ENCODE assay signal across 19 cellular contexts in genomic region chr16:55672471-55672870, GRCh38. TPM values are rescaled to one million over a fixed set of nuclear protein-coding genes. Genes with fewer than 3 reads are reported as not detected.
DNase-seq lines count a peak whose midpoint lies in the region; ATAC-seq and TF ChIP-seq lines count a peak whose summit lies in the region.
"Had no signal": no experiment of that assay in that cellular context is flagged by ENCODE, and none has a peak within 500 bp of the region (broad histone marks: within the 10 kb centered on the region; RNA-seq: fewer than 3 reads in every experiment).

No MANE protein-coding gene starts in this region.

- H3K4me1 Mint-ChIP-seq in progenitor cell of endocrine pancreas (ENCODE audit: low read depth): peaks cover 7% of the 10 kb centered on the region
- H3K4me1 Mint-ChIP-seq: activated T-helper 17 cell treated with anti-CD3 and anti-CD28 coated beads, Interleukin-2, amount 50 U/mL, for 72 hours; CD4-positive, alpha-beta memory T cell; naive thymus-derived CD4-positive, alpha-beta T cell had no signal

- DNase-seq in AG08395 (ENCODE audit: low spot score) (peak; percentile 81), HT1080 (ENCODE audit: low read depth) (peak; percentile 16), fibroblast of peridontal ligament (ENCODE audit: extremely low read depth) (peak; percentile 91), mesenteric fat pad (ENCODE audit: low spot score) (peak; percentile 39), progenitor cell of endocrine pancreas (ENCODE audit: low spot score, unreplicated experiment) (no peak), NCI-H748 (lab: John Stamatoyannopoulos, UW; ENCODE audit: unreplicated experiment) (no peak), NCI-H1436 treated with DMSO at 0.1 percent for 48 hours (lab: John Stamatoyannopoulos, UW) (no peak)
- DNase-seq: CD4-positive, alpha-beta memory T cell; cerebellar nuclear complex; naive thymus-derived CD4-positive, alpha-beta T cell; NCI-H2029 treated with DMSO at 0.1 percent for 48 hours; stimulated activated CD4-positive, alpha-beta T cell treated with anti-CD3 and anti-CD28 coated beads, Interleukin-12 subunit alpha, Interleukin-12 subunit beta, amount 100 ng/mL, for 4 hours; stimulated activated naive CD4-positive, alpha-beta T cell; upper lobe of left lung had no signal

- H3K36me3 Mint-ChIP-seq in progenitor cell of endocrine pancreas (ENCODE audit: insufficient read depth): no peaks in the 10 kb centered on the region
- H3K36me3 Mint-ChIP-seq: CD4-positive, alpha-beta memory T cell; naive thymus-derived CD4-positive, alpha-beta T cell had no signal

- H3K9me3 Mint-ChIP-seq in progenitor cell of endocrine pancreas (ENCODE audit: low read depth): no peaks in the 10 kb centered on the region
- H3K9me3 Mint-ChIP-seq: activated T-helper 17 cell treated with anti-CD3 and anti-CD28 coated beads, Interleukin-2, amount 50 U/mL, for 72 hours had no signal

- H3K27me3 Mint-ChIP-seq in progenitor cell of endocrine pancreas: peaks cover 35% of the 10 kb centered on the region

- H3K27ac Mint-ChIP-seq in progenitor cell of endocrine pancreas: no peak overlapping the region
- H3K27ac Mint-ChIP-seq: activated T-helper 17 cell treated with anti-CD3 and anti-CD28 coated beads, Interleukin-2, amount 50 U/mL, for 72 hours; CD4-positive, alpha-beta memory T cell; naive thymus-derived CD4-positive, alpha-beta T cell had no signal

- ATAC-seq in GM18519 (IDR thresholded peaks at IDR 0.05; ENCODE audit: low FRiP score, unreplicated experiment): no peak
- ATAC-seq: activated T-helper 17 cell treated with anti-CD3 and anti-CD28 coated beads, Interleukin-2, amount 50 U/mL, for 72 hours; naive thymus-derived CD4-positive, alpha-beta T cell had no signal

- H3K4me3 Mint-ChIP-seq in progenitor cell of endocrine pancreas (ENCODE audit: low read depth): no peak overlapping the region
- H3K4me3 Mint-ChIP-seq: activated T-helper 17 cell treated with anti-CD3 and anti-CD28 coated beads, Interleukin-2, amount 50 U/mL, for 72 hours; CD4-positive, alpha-beta memory T cell; naive thymus-derived CD4-positive, alpha-beta T cell had no signal

- TF ChIP-seq CTCF in progenitor cell of endocrine pancreas (IDR thresholded peaks at IDR 0.05; ENCODE audit: unreplicated experiment): no peak

RNA-seq across cellular contexts. Expression of gene SLC6A2, which starts 16.7 kb away (rescaled TPM):
- not detected in 2 replicates for total RNA-seq in HT1080 (2014; rRNA removed; shearing (Covaris generic))
- polyA plus RNA-seq in HT1080 (2015; cell fraction: cytosol; rRNA removed): not detected in 2 replicates
- not detected in 2 replicates for polyA plus RNA-seq in HT1080 (2015; cell fraction: nucleus; rRNA removed)
- total RNA-seq in mesenteric fat pad (0.64 TPM), progenitor cell of endocrine pancreas (not detected in 2 replicates)
- total RNA-seq: A673; activated T-helper 17 cell treated with anti-CD3 and anti-CD28 coated beads, Interleukin-2, amount 50 U/mL, for 72 hours; CD4-positive, alpha-beta memory T cell; naive thymus-derived CD4-positive, alpha-beta T cell; NCI-H460; T-helper 2 cell treated with Interferon-gamma antibody and Interleukin-4, amounts not matched to agents 100 ng/mL and 5 ng/mL, for 36 hours had no signal
- polyA plus RNA-seq: CD4-positive, alpha-beta memory T cell; naive thymus-derived CD4-positive, alpha-beta T cell had no signal

Comparison
In these comparisons a context has a peak if more than half of its experiments do, and no peak if none do; other contexts are left out.
1. DNase-seq: peak in AG08395 (single experiment), HT1080 (single experiment), fibroblast of peridontal ligament (single experiment) and mesenteric fat pad (single experiment); none in progenitor cell of endocrine pancreas (single experiment), NCI-H748 (single experiment) and NCI-H1436 treated with DMSO at 0.1 percent for 48 hours (single experiment).